ENCODE assay signal across 12 cellular contexts in the genomic region with DNA sequence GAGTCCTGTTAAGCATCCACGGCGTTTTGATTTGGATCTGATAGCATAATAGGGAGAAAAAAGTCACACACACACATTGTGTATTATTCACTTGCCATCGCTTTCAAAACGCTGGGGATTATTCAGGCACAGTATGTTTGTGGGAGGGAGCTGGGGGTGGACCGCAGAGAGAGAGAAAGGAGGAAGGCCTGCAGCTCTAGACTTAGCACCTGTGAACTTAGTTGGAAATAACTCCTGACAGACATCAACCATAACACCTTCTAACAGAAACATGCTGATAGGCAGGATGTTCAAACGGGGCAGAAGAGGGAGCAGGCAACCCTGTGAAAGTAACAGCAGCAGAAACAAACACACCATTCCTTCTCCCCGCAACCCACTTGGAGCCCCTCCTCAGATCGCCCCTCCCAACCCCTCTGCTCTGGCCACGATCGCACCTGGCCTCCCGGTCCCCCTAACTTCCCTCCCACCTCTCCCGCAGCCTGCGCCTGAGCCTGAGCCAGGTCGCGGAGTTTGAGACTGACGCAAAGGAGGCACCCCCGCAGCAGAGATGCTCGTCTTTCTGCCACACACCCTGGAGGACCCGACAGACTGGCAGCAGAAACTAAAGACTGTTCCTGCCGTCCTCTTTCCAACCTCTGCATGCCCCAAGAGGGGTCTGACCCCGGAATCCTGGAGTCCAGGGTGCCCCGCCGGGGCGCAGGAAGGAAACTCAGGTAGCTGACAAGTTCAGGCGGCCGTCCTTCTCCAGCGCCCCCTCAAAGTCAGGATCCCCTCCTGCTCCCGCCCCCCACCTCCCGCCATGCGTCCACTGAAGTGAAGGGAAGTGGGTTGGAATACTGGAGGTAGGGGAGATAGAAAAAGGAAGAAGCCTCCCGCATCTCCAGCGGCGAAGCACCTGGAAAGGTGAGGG. TPM values are rescaled to one million over a fixed set of nuclear protein-coding genes. Genes with fewer than 3 reads are reported as not detected.
A peak's percentile ranks its signal among the peaks of the same experiment; 100 is the strongest.
DNase-seq lines count a peak whose midpoint lies in the region; ATAC-seq and TF ChIP-seq lines count a peak whose summit lies in the region.
"Had no signal": no experiment of that assay in that cellular context is flagged by ENCODE, and none has a peak within 500 bp of the region (broad histone marks: within the 10 kb centered on the region; RNA-seq: fewer than 3 reads in every experiment).

No MANE protein-coding gene starts in this region.

- ATAC-seq in omental fat pad (ENCODE audit: low FRiP score) (peak; percentile 14), HG02678 (IDR thresholded peaks at IDR 0.05; ENCODE audit: unreplicated experiment) (no peak), HG03460 (IDR thresholded peaks at IDR 0.05; ENCODE audit: unreplicated experiment) (no peak)
- ATAC-seq in activated CD8-positive, alpha-beta T cell treated with anti-CD3 and anti-CD28 coated beads for 36 hours, result no peak

- CTCF ChIA-PET in activated CD8-positive, alpha-beta T cell treated with anti-CD3 and anti-CD28 coated beads for 36 hours (lab: Charles Lee), result no interaction called here

- H3K27me3 Mint-ChIP-seq in activated CD8-positive, alpha-beta T cell treated with anti-CD3 and anti-CD28 coated beads for 36 hours, result peaks cover 22% of the 10 kb centered on the region

- POLR2A ChIA-PET in activated CD8-positive, alpha-beta T cell treated with anti-CD3 and anti-CD28 coated beads for 36 hours (lab: Charles Lee), result no interaction called here

- H3K4me1 Mint-ChIP-seq in activated CD8-positive, alpha-beta T cell treated with anti-CD3 and anti-CD28 coated beads for 36 hours (ENCODE audit: low read depth), result no peaks in the 10 kb centered on the region
- H3K4me1 Mint-ChIP-seq: CD14-positive monocyte had no signal

- no peak for TF ChIP-seq CTCF in omental fat pad (IDR thresholded peaks at IDR 0.05)
- no peak for TF ChIP-seq CTCF in activated CD8-positive, alpha-beta T cell treated with anti-CD3 and anti-CD28 coated beads for 36 hours (IDR thresholded peaks at IDR 0.05)

- DNase-seq in COLO668 (lab: John Stamatoyannopoulos, UW; ENCODE audit: unreplicated experiment) (peak; percentile 38), NCI-H69 (lab: John Stamatoyannopoulos, UW) (peak; percentile 91), head of caudate nucleus (peak in 39 of 42 donors; percentile 6 to 70 (median 36)), omental fat pad (ENCODE audit: low spot score) (no peak), AG08396 (ENCODE audit: low spot score) (no peak)
- DNase-seq in activated CD8-positive, alpha-beta T cell treated with anti-CD3 and anti-CD28 coated beads for 36 hours, result no peak
- DNase-seq: activated CD4-positive, alpha-beta T cell treated with anti-CD3 and anti-CD28 coated beads for 4 hours; NCI-H524 treated with DMSO at 0.1 percent for 48 hours had no signal

- no peak overlapping the region for H3K4me3 Mint-ChIP-seq in activated CD8-positive, alpha-beta T cell treated with anti-CD3 and anti-CD28 coated beads for 36 hours
- H3K4me3 Mint-ChIP-seq: memory B cell had no signal

- intact Hi-C loops in head of caudate nucleus (cut with DNase I), result no loop called here
- intact Hi-C loops in activated CD8-positive, alpha-beta T cell treated with anti-CD3 and anti-CD28 coated beads for 36 hours (cut with micrococcal nuclease), result no loop called here

- H3K9me3 Mint-ChIP-seq in activated CD8-positive, alpha-beta T cell treated with anti-CD3 and anti-CD28 coated beads for 36 hours, result peaks cover 2% of the 10 kb centered on the region

- peaks cover 2% of the 10 kb centered on the region for H3K36me3 Mint-ChIP-seq in activated CD8-positive, alpha-beta T cell treated with anti-CD3 and anti-CD28 coated beads for 36 hours (ENCODE audit: low read depth)
- H3K36me3 Mint-ChIP-seq: memory B cell had no signal

- H3K27ac Mint-ChIP-seq in activated CD8-positive, alpha-beta T cell treated with anti-CD3 and anti-CD28 coated beads for 36 hours, result no peak overlapping the region
- H3K27ac Mint-ChIP-seq: CD14-positive monocyte, memory B cell had no signal

RNA-seq across cellular contexts. Expression of gene CHST9, which starts 0.7 kb away (rescaled TPM):
- total RNA-seq in omental fat pad, result under 1 TPM in 1 of 4 donors, not detected in 3; under 0.01 TPM
- total RNA-seq in activated CD8-positive, alpha-beta T cell treated with anti-CD3 and anti-CD28 coated beads for 36 hours, result not detected

Comparison
In these comparisons a context has a peak if more than half of its experiments do, and no peak if none do; other contexts are left out.
1. DNase-seq: peak in COLO668 (single experiment), NCI-H69 (single experiment) and head of caudate nucleus (39 of 42); none in omental fat pad (single experiment), activated CD8-positive, alpha-beta T cell treated with anti-CD3 and anti-CD28 coated beads for 36 hours (single experiment) and AG08396 (single experiment).